Comparison of ENCODE assay signal across 16 cellular contexts in genomic region chr11:75443043-75443442, GRCh38. TPM values are rescaled to one million over a fixed set of nuclear protein-coding genes. Genes with fewer than 3 reads are reported as not detected.
"Had no signal": no experiment of that assay in that cellular context is flagged by ENCODE, and none has a peak within 500 bp of the region (broad histone marks: within the 10 kb centered on the region; RNA-seq: fewer than 3 reads in every experiment).

No MANE protein-coding gene starts in this region.

- H3K9me3 ChIP-seq: esophagus muscularis mucosa, gastroesophageal sphincter, heart left ventricle, lower lobe of right lung, mucosa of descending colon had no signal

- H3K27me3 ChIP-seq: dorsolateral prefrontal cortex, esophagus muscularis mucosa, heart left ventricle had no signal

- ATAC-seq: foreskin keratinocyte, gastroesophageal sphincter, heart left ventricle, left colon, left lobe of liver, lower lobe of right lung, mucosa of descending colon had no signal

- H3K4me3 ChIP-seq: coronary artery, dorsolateral prefrontal cortex, esophagus muscularis mucosa, gastroesophageal sphincter, heart left ventricle, lower lobe of right lung, mucosa of descending colon had no signal

- DNase-seq: dermis blood vessel endothelial cell; dorsolateral prefrontal cortex; effector CD4-positive, alpha-beta T cell; effector memory CD4-positive, alpha-beta T cell; foreskin keratinocyte; hippocampal formation; left colon; left ventricle myocardium superior; lower lobe of right lung; mesenchymal stem cell; mucosa of descending colon had no signal

- H3K27ac ChIP-seq: coronary artery, dorsolateral prefrontal cortex, esophagus muscularis mucosa, foreskin keratinocyte, gastroesophageal sphincter, heart left ventricle, lower lobe of right lung had no signal

- H3K4me1 ChIP-seq: foreskin keratinocyte had no signal

RNA-seq across cellular contexts. Expression of gene KLHL35, which starts 10.0 kb away (rescaled TPM):
- total RNA-seq: left lobe of liver had no signal
